ENCODE assay signal across 1 cellular context in the genomic region with DNA sequence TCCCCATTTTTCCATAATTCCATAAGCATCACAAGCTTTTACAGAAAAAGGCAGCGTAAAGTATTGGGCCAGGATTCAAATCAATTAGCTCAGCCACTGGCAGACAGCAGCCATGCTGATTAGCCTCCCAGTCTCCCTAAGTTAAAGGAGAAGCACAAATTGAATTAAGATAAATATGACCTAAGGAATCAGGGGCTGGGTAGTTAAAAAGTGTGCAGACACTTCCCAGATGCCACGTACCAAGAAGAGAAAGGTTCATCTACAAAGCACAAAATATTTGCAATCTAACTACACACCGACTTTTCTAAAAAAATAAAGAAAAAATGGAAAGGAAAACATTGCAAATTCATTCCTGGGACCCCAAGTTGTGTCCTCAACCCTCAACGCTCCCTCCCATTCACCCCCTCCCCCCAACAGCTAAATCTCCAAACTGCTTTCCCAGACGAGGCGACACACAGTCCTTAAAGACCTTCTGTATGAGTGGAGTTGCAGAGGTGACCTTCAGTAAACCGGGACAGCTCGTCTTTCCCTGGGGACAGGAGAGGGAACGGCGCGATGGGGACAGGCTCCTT.
TF ChIP-seq lines count a peak whose summit lies in the region.

No MANE protein-coding gene starts in this region.

TF ChIP-seq in HEK293, 187 proteins besides CTCF, POLR2A, EP300 and RAD21 (continued from another document):
- TF ChIP-seq EGR2 (tag by site-specific recombination; IDR thresholded peaks at IDR 0.05; ENCODE audit: low read depth) (no peak), ZNF16 (tag by site-specific recombination; IDR thresholded peaks at IDR 0.05; ENCODE audit: low read depth) (no peak), ZEB2 (tag by site-specific recombination; IDR thresholded peaks at IDR 0.05) (no peak), ZNF335 (tag by site-specific recombination; conservative IDR thresholded peaks at IDR 0.05) (peak; percentile 45; the same call in 1 of the 2 replicates)
- TF ChIP-seq, protein P1, sequence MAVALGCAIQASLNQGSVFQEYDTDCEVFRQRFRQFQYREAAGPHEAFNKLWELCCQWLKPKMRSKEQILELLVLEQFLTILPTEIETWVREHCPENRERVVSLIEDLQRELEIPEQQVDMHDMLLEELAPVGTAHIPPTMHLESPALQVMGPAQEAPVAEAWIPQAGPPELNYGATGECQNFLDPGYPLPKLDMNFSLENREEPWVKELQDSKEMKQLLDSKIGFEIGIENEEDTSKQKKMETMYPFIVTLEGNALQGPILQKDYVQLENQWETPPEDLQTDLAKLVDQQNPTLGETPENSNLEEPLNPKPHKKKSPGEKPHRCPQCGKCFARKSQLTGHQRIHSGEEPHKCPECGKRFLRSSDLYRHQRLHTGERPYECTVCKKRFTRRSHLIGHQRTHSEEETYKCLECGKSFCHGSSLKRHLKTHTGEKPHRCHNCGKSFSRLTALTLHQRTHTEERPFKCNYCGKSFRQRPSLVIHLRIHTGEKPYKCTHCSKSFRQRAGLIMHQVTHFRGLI (tag by site-specific recombination; IDR thresholded peaks at IDR 0.05), result no peak
